ENCODE assay signal across 1 cellular context in the genomic region with DNA sequence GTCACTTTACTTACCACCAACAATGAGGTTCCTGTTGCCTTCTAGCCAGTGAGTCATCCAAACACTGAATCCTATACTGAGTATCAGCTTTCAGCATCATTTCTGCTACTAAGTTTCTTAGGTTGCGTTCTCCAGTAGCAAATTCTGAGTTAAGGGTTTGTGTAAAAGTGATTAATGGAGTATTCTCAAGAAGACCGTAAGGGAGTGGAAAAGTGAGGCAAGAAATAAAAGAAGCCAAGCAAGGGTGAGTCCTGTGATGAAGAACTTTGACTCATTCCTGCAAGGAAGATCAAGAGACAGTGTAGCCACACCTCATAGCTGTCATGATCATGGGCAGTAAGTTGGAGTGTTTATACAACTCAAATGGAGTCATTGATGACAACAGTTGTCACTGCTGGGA.
TF ChIP-seq lines count a peak whose summit lies in the region.

No MANE protein-coding gene starts in this region.

TF ChIP-seq in IMR-90, 13 proteins besides CTCF, POLR2A, EP300 and RAD21:
- TF ChIP-seq RCOR1 (IDR thresholded peaks at IDR 0.05; ENCODE audit: insufficient replicate concordance, low read length): no peak
- TF ChIP-seq MAZ (IDR thresholded peaks at IDR 0.05; ENCODE audit: borderline replicate concordance, low read depth, low read length): no peak
- TF ChIP-seq RFX5 (IDR thresholded peaks at IDR 0.05; ENCODE audit: low read depth, low read length): no peak
- no peak for TF ChIP-seq CHD1 (IDR thresholded peaks at IDR 0.05; ENCODE audit: low read depth, low read length)
- no peak for TF ChIP-seq FOS (IDR thresholded peaks at IDR 0.05; ENCODE audit: low read depth, low read length)
- TF ChIP-seq CEBPB (IDR thresholded peaks at IDR 0.05; ENCODE audit: low read depth, low read length): no peak
- TF ChIP-seq NFE2L2 (IDR thresholded peaks at IDR 0.05; ENCODE audit: low read depth, low read length): no peak
- TF ChIP-seq, protein P1, sequence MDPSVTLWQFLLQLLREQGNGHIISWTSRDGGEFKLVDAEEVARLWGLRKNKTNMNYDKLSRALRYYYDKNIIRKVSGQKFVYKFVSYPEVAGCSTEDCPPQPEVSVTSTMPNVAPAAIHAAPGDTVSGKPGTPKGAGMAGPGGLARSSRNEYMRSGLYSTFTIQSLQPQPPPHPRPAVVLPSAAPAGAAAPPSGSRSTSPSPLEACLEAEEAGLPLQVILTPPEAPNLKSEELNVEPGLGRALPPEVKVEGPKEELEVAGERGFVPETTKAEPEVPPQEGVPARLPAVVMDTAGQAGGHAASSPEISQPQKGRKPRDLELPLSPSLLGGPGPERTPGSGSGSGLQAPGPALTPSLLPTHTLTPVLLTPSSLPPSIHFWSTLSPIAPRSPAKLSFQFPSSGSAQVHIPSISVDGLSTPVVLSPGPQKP (IDR thresholded peaks at IDR 0.05; ENCODE audit: borderline replicate concordance, low read depth, low read length): no peak
- TF ChIP-seq SMC3 (IDR thresholded peaks at IDR 0.05; ENCODE audit: low read depth, low read length): no peak
- no peak for TF ChIP-seq MXI1 (IDR thresholded peaks at IDR 0.05; ENCODE audit: borderline replicate concordance, low read depth, low read length)
- TF ChIP-seq BHLHE40 (IDR thresholded peaks at IDR 0.05; ENCODE audit: low read depth, low read length): no peak
- TF ChIP-seq USF2 (IDR thresholded peaks at IDR 0.05; ENCODE audit: low read depth, low read length): no peak
- no peak for TF ChIP-seq MAFK (IDR thresholded peaks at IDR 0.05; ENCODE audit: low read depth, low read length)
